ENCODE assay signal across 8 cellular contexts in genomic region chr7:106767498-106768323, GRCh38.
A peak's percentile ranks its signal among the peaks of the same experiment; 100 is the strongest.
DNase-seq lines count a peak whose midpoint lies in the region; ATAC-seq and TF ChIP-seq lines count a peak whose summit lies in the region.

No MANE protein-coding gene starts in this region.

- H3K4me3 ChIP-seq in lower leg skin (ENCODE audit: low read depth, poor library complexity, severe bottlenecking), result no peak overlapping the region

- WGBS in lower leg skin, 2 donors, result 58 to 62% methylated on average over 8 of the region's 8 CpGs

- TF ChIP-seq POLR2A in lower leg skin (IDR thresholded peaks at IDR 0.05), result no peak

- peak; percentile 81 for ATAC-seq in GM18517 (IDR thresholded peaks at IDR 0.05; ENCODE audit: unreplicated experiment)
- ATAC-seq in HG02571 (IDR thresholded peaks at IDR 0.05; ENCODE audit: unreplicated experiment), result peak; percentile 70

- TF ChIP-seq CTCF in lower leg skin (IDR thresholded peaks at IDR 0.05), result no peak

- DNase-seq in OCI-M1 (lab: John Stamatoyannopoulos, UW) (peak; percentile 70), islet precursor cell (peak; percentile 78), NCI-H1417 treated with DMSO at 0.1 percent for 48 hours (lab: John Stamatoyannopoulos, UW) (no peak), NCI-H128 (lab: John Stamatoyannopoulos, UW; ENCODE audit: unreplicated experiment) (no peak), middle frontal gyrus (ENCODE audit: extremely low spot score, low spot score) (no peak), lower leg skin (ENCODE audit: low spot score in 2 of 2) (no peak)

- intact Hi-C loops in lower leg skin (cut with DNase I; ENCODE audit: low total_unique reads), result no loop called here

Comparison
In these comparisons a context has a peak if more than half of its experiments do, and no peak if none do; other contexts are left out.
1. DNase-seq: peak in OCI-M1 (single experiment) and islet precursor cell (single experiment); none in NCI-H1417 treated with DMSO at 0.1 percent for 48 hours (single experiment), NCI-H128 (single experiment), middle frontal gyrus (single experiment) and lower leg skin (0 of 2).